8 cellular contexts compared by ENCODE assay signal in genomic region chr22:36156515-36157419, GRCh38. TPM values are rescaled to one million over a fixed set of nuclear protein-coding genes. Genes with fewer than 3 reads are reported as not detected.
A peak's percentile ranks its signal among the peaks of the same experiment; 100 is the strongest.
DNase-seq lines count a peak whose midpoint lies in the region; ATAC-seq, FAIRE-seq and TF ChIP-seq lines count a peak whose summit lies in the region.

No MANE protein-coding gene starts in this region.

- peak overlapping the region; percentile 93 for H2AFZ ChIP-seq in keratinocyte (ENCODE audit: control insufficient read depth, low read length)

- dilution Hi-C loops in keratinocyte (cut with MboI; ENCODE audit: extremely low pct_ligation_motif_present, low sequenced_read_pairs): no loop called here

- FAIRE-seq in bronchial epithelial cell (lab: Jason Lieb, UNC): no peak
- FAIRE-seq in keratinocyte (lab: Jason Lieb, UNC): peak; percentile 34

- ATAC-seq in HG03108 (IDR thresholded peaks at IDR 0.05; ENCODE audit: unreplicated experiment): no peak
- ATAC-seq in HG02981 (IDR thresholded peaks at IDR 0.05; ENCODE audit: unreplicated experiment): no peak

- H3K4me3 ChIP-seq in bronchial epithelial cell (ENCODE audit: low read depth, low read length) (no peak overlapping the region), keratinocyte (ENCODE audit: control insufficient read depth in 2 of 3, extremely low read depth in 1 of 3, insufficient read depth in 2 of 3, low read depth in 1 of 3, low read length in 3 of 3) (peak overlapping the region in 2 of 3 experiments; percentile 51 to 54)

- no peaks in the 10 kb centered on the region for H3K9me1 ChIP-seq in keratinocyte (ENCODE audit: control insufficient read depth, extremely low read depth, insufficient read depth, low read length)

- H3K36me3 ChIP-seq in bronchial epithelial cell (ENCODE audit: control insufficient read depth, insufficient read depth, low read length): no peaks in the 10 kb centered on the region
- H3K36me3 ChIP-seq in keratinocyte (ENCODE audit: control insufficient read depth in 2 of 2, extremely low read depth in 1 of 2, insufficient read depth in 2 of 2, low read length in 2 of 2): no peaks in the 10 kb centered on the region

- peak overlapping the region; percentile 85 for H3K4me2 ChIP-seq in keratinocyte (ENCODE audit: control insufficient read depth, extremely low read depth, insufficient read depth, low read depth, low read length)

- peak; percentile 57 for DNase-seq in A172 (ENCODE audit: low spot score)
- peak; percentile 74 for DNase-seq in HT1080 (ENCODE audit: low read depth)
- DNase-seq in activated CD4-positive, CD25-positive, alpha-beta regulatory T cell treated with anti-CD3 and anti-CD28 coated beads, Interleukin-2, amount 50 U/mL, for 16 hours (ENCODE audit: low read depth, low spot score): peak; percentile 38
- DNase-seq in bronchial epithelial cell (ENCODE audit: low read depth): peak; percentile 52
- DNase-seq in keratinocyte (ENCODE audit: low read depth, low spot score): peak; percentile 15
- peak; percentile 59 to 78 for DNase-seq in stimulated activated CD4-positive, alpha-beta T cell treated with anti-CD3 and anti-CD28 coated beads, Interleukin-12 subunit alpha, Interleukin-12 subunit beta, amount 100 ng/mL, for 24 hours (ENCODE audit: low read depth in 2 of 2)

- H4K20me1 ChIP-seq in keratinocyte (ENCODE audit: control insufficient read depth, extremely low read depth, insufficient read depth, low read length): no peaks in the 10 kb centered on the region

- H3K27me3 ChIP-seq in bronchial epithelial cell (ENCODE audit: control insufficient read depth, insufficient read depth, low read length) (no peaks in the 10 kb centered on the region), keratinocyte (ENCODE audit: control insufficient read depth, extremely low read depth, insufficient read depth, low read length) (no peaks in the 10 kb centered on the region)

- H3K79me2 ChIP-seq in keratinocyte (ENCODE audit: control insufficient read depth, insufficient read depth, low read length): no peaks in the 10 kb centered on the region

- peak overlapping the region; percentile 64 for H3K9ac ChIP-seq in keratinocyte (ENCODE audit: control insufficient read depth, extremely low read depth, insufficient read depth, low read length)

- H3K9me3 ChIP-seq in keratinocyte (ENCODE audit: control insufficient read depth, low read depth, low read length): no peaks in the 10 kb centered on the region

- TF ChIP-seq CTCF in bronchial epithelial cell (IDR thresholded peaks at IDR 0.05; ENCODE audit: insufficient read depth, low read length, severe bottlenecking) (no peak), keratinocyte (optimal IDR thresholded peaks at IDR 0.05 in 1 of 3, IDR thresholded peaks at IDR 0.05 in 1 of 3, conservative IDR thresholded peaks at IDR 0.05 in 1 of 3; ENCODE audit: extremely low read depth in 1 of 3, insufficient read depth in 2 of 3, low read length in 3 of 3) (no peak)

- peak overlapping the region; percentile 44 for H3K27ac ChIP-seq in keratinocyte (ENCODE audit: control insufficient read depth, insufficient read depth, low read length)

- H3K4me1 ChIP-seq in keratinocyte (ENCODE audit: control insufficient read depth, extremely low read depth, insufficient read depth, low read length): peaks cover 8% of the 10 kb centered on the region

RNA-seq across cellular contexts. Expression of gene APOL3, which starts 3.8 kb away (rescaled TPM):
- total RNA-seq in A172 (2014; rRNA removed; shearing (Covaris generic)): 3.1 and 3.9 TPM in 2 replicates
- total RNA-seq in HT1080 (2014; rRNA removed; shearing (Covaris generic)): 2.0 and 3.0 TPM in 2 replicates
- polyA plus RNA-seq in HT1080 (2015; cell fraction: cytosol; rRNA removed): 1.7 and 1.9 TPM in 2 replicates
- polyA plus RNA-seq in HT1080 (2015; cell fraction: nucleus; rRNA removed): 2.4 and 3.4 TPM in 2 replicates
- total RNA-seq in bronchial epithelial cell: 0.13 TPM in 1 of 2 replicates, not detected in the other
- polyA plus RNA-seq in keratinocyte: 0.46 to 1.1 TPM (median 0.92 TPM) in 3 replicates
- polyA plus RNA-seq in keratinocyte (2011; ENCODE audit: low read depth): not detected
- 0.45 and 0.49 TPM in 2 replicates for polyA plus RNA-seq in keratinocyte (2011; cell fraction: cytosol; rRNA removed)
- 0.40 and 0.52 TPM in 2 replicates for polyA plus RNA-seq in keratinocyte (2011; cell fraction: nucleus; rRNA removed)
- polyA plus RNA-seq in keratinocyte (2012; ENCODE audit: low replicate concordance): 1.2 TPM in 1 of 2 replicates, not detected in the other
- 0.56 to 2.9 TPM in 2 of 3 replicates, not detected in the other for polyA minus RNA-seq in keratinocyte
- polyA minus RNA-seq in keratinocyte (2011; cell fraction: cytosol; rRNA and poly(A)+ RNA removed): not detected
- polyA minus RNA-seq in keratinocyte (2011; cell fraction: nucleus; rRNA and poly(A)+ RNA removed): 0.32 TPM in 1 of 2 replicates, not detected in the other

RNA-seq across cellular contexts. Expression of gene APOL4, which starts 44.8 kb away (rescaled TPM):
- 0.74 TPM in 1 of 2 replicates, not detected in the other for total RNA-seq in A172 (2014; rRNA removed; shearing (Covaris generic))
- total RNA-seq in HT1080 (2014; rRNA removed; shearing (Covaris generic)): not detected in 2 replicates
- polyA plus RNA-seq in HT1080 (2015; cell fraction: cytosol; rRNA removed): 0.02 TPM in 1 of 2 replicates, not detected in the other
- polyA plus RNA-seq in HT1080 (2015; cell fraction: nucleus; rRNA removed): not detected in 2 replicates
- total RNA-seq in bronchial epithelial cell: under 0.01 and 0.77 TPM in 2 replicates
- 0.03 to 0.08 TPM (median 0.04 TPM) in 3 replicates for polyA plus RNA-seq in keratinocyte
- polyA plus RNA-seq in keratinocyte (2011; ENCODE audit: low read depth): not detected
- 0.02 TPM in 1 of 2 replicates, not detected in the other for polyA plus RNA-seq in keratinocyte (2011; cell fraction: cytosol; rRNA removed)
- polyA plus RNA-seq in keratinocyte (2011; cell fraction: nucleus; rRNA removed): 0.08 and 0.23 TPM in 2 replicates
- 0.10 TPM in 1 of 2 replicates, not detected in the other for polyA plus RNA-seq in keratinocyte (2012; ENCODE audit: low replicate concordance)
- polyA minus RNA-seq in keratinocyte: not detected in 3 replicates
- polyA minus RNA-seq in keratinocyte (2011; cell fraction: cytosol; rRNA and poly(A)+ RNA removed): not detected
- 1.0 TPM in 1 of 2 replicates, not detected in the other for polyA minus RNA-seq in keratinocyte (2011; cell fraction: nucleus; rRNA and poly(A)+ RNA removed)

Comparison
In these comparisons a context has a peak if more than half of its experiments do, and no peak if none do; other contexts are left out.
1. DNase-seq: peak in every context shown above with its lines; median percentile 74 in HT1080; 68 in stimulated activated CD4-positive, alpha-beta T cell treated with anti-CD3 and anti-CD28 coated beads, Interleukin-12 subunit alpha, Interleukin-12 subunit beta, amount 100 ng/mL, for 24 hours; 57 in A172; 52 in bronchial epithelial cell; 38 in activated CD4-positive, CD25-positive, alpha-beta regulatory T cell treated with anti-CD3 and anti-CD28 coated beads, Interleukin-2, amount 50 U/mL, for 16 hours; 15 in keratinocyte.